ENCODE assay signal across 16 cellular contexts in the genomic region with DNA sequence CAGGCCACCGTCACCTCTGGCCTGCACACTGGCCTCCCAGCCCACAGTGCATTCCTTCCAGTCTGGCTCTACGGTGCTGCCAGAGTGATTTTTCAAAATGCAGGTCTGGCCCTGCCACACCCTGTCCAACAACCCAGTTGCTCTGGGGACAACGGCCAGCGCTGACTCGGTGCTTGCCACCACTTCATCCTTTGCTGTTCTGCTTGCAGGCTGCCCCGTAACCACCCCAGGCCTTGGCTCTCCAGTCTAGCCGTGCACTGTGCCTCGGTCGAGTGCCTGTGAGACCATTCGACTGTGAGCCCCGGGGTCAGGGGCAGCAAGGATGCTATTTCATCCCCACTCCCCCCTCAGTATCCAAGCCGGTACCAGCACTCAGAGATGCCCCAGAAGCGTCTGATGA.
"Had no signal": no experiment of that assay in that cellular context is flagged by ENCODE, and none has a peak within 500 bp of the region (broad histone marks: within the 10 kb centered on the region; RNA-seq: fewer than 3 reads in every experiment).

No MANE protein-coding gene starts in this region.

- H3K79me2 ChIP-seq: hepatocyte had no signal

- H2AFZ ChIP-seq: hepatocyte had no signal

- H3K4me2 ChIP-seq: hepatocyte had no signal

- H3K4me1 ChIP-seq: right atrium auricular region, stomach, transverse colon had no signal

- H3K36me3 ChIP-seq: ovary, transverse colon had no signal

- H3K4me3 ChIP-seq: esophagus squamous epithelium, hepatocyte, ovary, right atrium auricular region, sigmoid colon, skin epidermis, stomach, thoracic aorta, transverse colon had no signal

- ATAC-seq: left colon; naive thymus-derived CD8-positive, alpha-beta T cell had no signal

- H3K27me3 Mint-ChIP-seq: naive thymus-derived CD8-positive, alpha-beta T cell had no signal

- H3K9me3 ChIP-seq: esophagus squamous epithelium, ovary, sigmoid colon, thoracic aorta, transverse colon had no signal

- H3K27ac ChIP-seq: esophagus squamous epithelium, hepatocyte, ovary, right atrium auricular region, sigmoid colon, skin epidermis, stomach, thoracic aorta, transverse colon had no signal

- DNase-seq: esophagus squamous epithelium; foreskin fibroblast; left colon; naive thymus-derived CD8-positive, alpha-beta T cell; nucleus accumbens; ovary; sigmoid colon; stimulated activated CD4-positive, alpha-beta T cell treated with anti-CD3 and anti-CD28 coated beads, Interleukin-12 subunit alpha, Interleukin-12 subunit beta, amount 100 ng/mL, for 4 hours; stimulated activated naive CD4-positive, alpha-beta T cell; stomach; substantia nigra; transverse colon had no signal

- H3K4me3 Mint-ChIP-seq: naive thymus-derived CD8-positive, alpha-beta T cell had no signal

- H3K27me3 ChIP-seq: esophagus squamous epithelium, hepatocyte, ovary, right atrium auricular region, sigmoid colon, stomach, transverse colon had no signal

- H3K9me3 Mint-ChIP-seq: naive thymus-derived CD8-positive, alpha-beta T cell had no signal

- H3K27ac Mint-ChIP-seq: naive thymus-derived CD8-positive, alpha-beta T cell had no signal
